Comparison of ENCODE assay signal across 8 cellular contexts in the genomic region with DNA sequence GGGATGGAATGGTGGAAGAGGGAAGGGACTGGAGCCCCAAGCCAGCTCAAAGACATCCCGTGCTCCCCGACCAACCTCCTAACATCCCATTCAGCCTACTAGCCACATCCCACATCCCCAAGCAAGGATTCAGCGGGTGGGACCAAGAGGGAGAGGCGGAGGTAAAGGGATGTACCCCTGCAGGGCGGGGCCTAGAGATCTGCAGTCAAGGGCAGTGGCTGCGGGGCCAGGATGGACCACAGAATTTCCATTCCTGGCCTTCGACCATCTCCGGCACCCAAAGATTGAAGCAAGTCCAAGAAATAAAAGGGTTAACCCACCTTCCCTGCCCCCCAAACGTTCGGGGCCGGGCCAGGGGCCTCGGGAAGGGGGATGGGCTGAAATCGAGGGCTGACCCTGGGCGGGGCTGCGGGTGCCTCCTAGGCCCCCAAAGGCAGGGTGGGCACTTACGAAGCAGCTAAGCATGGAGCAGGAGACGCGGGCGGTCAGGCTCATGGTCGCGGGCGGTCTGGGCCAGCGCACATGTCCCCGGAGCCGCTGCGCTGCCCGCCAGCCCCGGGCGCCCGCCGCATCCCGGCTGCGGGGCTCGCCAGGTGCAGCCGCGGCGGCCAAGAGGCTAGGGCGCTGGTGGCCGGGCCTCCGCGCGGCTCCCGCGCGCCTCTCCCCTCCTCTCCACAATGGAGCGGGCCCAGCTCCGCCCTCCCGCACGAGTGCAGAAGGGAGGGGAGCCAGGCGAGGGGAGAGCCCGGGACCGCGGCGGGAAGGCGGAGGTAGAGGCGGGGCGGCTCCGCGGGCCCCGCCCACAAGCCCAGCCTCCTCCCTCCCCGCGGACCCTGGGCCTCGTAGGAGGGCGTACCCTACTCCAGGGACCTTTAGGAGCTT. TPM values are rescaled to one million over a fixed set of nuclear protein-coding genes. Genes with fewer than 3 reads are reported as not detected.
A peak's percentile ranks its signal among the peaks of the same experiment; 100 is the strongest.
DNase-seq lines count a peak whose midpoint lies in the region; ATAC-seq and TF ChIP-seq lines count a peak whose summit lies in the region.

Gene MTMR4, minus strand, starts transcription at position 726 of the 882 bp plus-strand sequence. Its CDS starts 231 bp downstream, at position 495.

- peak; percentile 55 for TF ChIP-seq POLR2A in GM18526 (IDR thresholded peaks at IDR 0.05; ENCODE audit: extremely low read depth, insufficient read length)

- peak within 1 kb of the TSS; percentile 70 for H3K27ac ChIP-seq in temporal lobe (ENCODE audit: low read depth, low read length)

- H3K36me3 Mint-ChIP-seq in activated naive CD8-positive, alpha-beta T cell treated with anti-CD3 and anti-CD28 coated beads for 36 hours, result peaks cover 31% of the 10 kb centered on the region
- H3K36me3 Mint-ChIP-seq in osteocyte (ENCODE audit: unreplicated experiment), result peaks cover 25% of the 10 kb centered on the region

- H3K9me3 Mint-ChIP-seq in activated naive CD8-positive, alpha-beta T cell treated with anti-CD3 and anti-CD28 coated beads for 36 hours, result no peaks in the 10 kb centered on the region
- H3K9me3 Mint-ChIP-seq in osteocyte (ENCODE audit: unreplicated experiment), result no peaks in the 10 kb centered on the region

- peak within 1 kb of the TSS; percentile 96 for H3K4me3 Mint-ChIP-seq in activated naive CD8-positive, alpha-beta T cell treated with anti-CD3 and anti-CD28 coated beads for 36 hours
- H3K4me3 Mint-ChIP-seq in osteocyte (ENCODE audit: unreplicated experiment), result peak within 1 kb of the TSS; percentile 88

- ATAC-seq in Right ventricle myocardium inferior (peak; percentile 56), GM19023 (IDR thresholded peaks at IDR 0.05; ENCODE audit: unreplicated experiment) (no peak)

- peaks cover 41% of the 10 kb centered on the region for H3K4me1 Mint-ChIP-seq in activated naive CD8-positive, alpha-beta T cell treated with anti-CD3 and anti-CD28 coated beads for 36 hours
- H3K4me1 Mint-ChIP-seq in osteocyte (ENCODE audit: unreplicated experiment), result peaks cover 35% of the 10 kb centered on the region

- intact Hi-C loops in Right ventricle myocardium inferior (cut with DNase I), result loop anchor here (10.0 kb wide), 1 partner anchor 591 kb away; the partner anchor contains the start of gene TRIM37

- H3K27ac Mint-ChIP-seq in activated naive CD8-positive, alpha-beta T cell treated with anti-CD3 and anti-CD28 coated beads for 36 hours, result peak within 1 kb of the TSS; percentile 87
- H3K27ac Mint-ChIP-seq in osteocyte (ENCODE audit: unreplicated experiment), result peak within 1 kb of the TSS; percentile 59

- peaks cover 5% of the 10 kb centered on the region for H3K27me3 Mint-ChIP-seq in activated naive CD8-positive, alpha-beta T cell treated with anti-CD3 and anti-CD28 coated beads for 36 hours
- H3K27me3 Mint-ChIP-seq in osteocyte (ENCODE audit: unreplicated experiment), result no peaks in the 10 kb centered on the region

- no peak for TF ChIP-seq CTCF in osteocyte (IDR thresholded peaks at IDR 0.05)

- DNase-seq in NCI-H1092 (lab: John Stamatoyannopoulos, UW) (peak; percentile 86), SW 1271 (lab: John Stamatoyannopoulos, UW) (peak; percentile 41 to 68), Right ventricle myocardium inferior (ENCODE audit: missing footprints) (peak; percentile 91), osteocyte (ENCODE audit: extremely low spot score, unreplicated experiment) (peak; percentile 90)
- DNase-seq in activated naive CD8-positive, alpha-beta T cell treated with anti-CD3 and anti-CD28 coated beads for 36 hours, result peak; percentile 83

RNA-seq across cellular contexts. Expression of gene MTMR4, which starts in this region (rescaled TPM):
- total RNA-seq in activated naive CD8-positive, alpha-beta T cell treated with anti-CD3 and anti-CD28 coated beads for 36 hours, result 10 to 100 TPM; 72.2 to 75.6 TPM
- total RNA-seq in Right ventricle myocardium inferior, result 14.3 TPM
- total RNA-seq in osteocyte, result 47.3 and 47.4 TPM in 2 replicates
- total RNA-seq in temporal lobe, result 93.2 TPM
